9 cellular contexts compared by ENCODE assay signal in the genomic region with DNA sequence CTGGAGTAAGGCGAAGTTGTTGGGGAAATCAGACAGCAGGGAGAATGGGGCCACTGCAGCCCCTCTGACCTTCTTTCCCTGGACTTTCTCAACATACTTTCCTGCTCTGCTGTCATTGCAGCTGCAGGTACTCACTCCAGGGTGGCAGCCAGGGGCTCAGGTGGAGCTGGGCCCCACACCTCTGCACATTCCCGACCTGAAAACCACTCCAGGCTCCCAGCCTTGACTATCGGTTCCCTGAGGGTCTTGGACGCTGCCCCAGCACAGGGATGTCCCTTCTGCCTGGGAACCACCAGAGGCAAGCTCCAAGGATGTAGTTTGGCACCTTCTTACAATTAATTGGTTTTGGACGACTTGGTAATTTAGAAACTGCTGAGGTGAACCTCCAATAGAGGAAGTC.
"Had no signal": no experiment of that assay in that cellular context is flagged by ENCODE, and none has a peak within 500 bp of the region (broad histone marks: within the 10 kb centered on the region; RNA-seq: fewer than 3 reads in every experiment).

No MANE protein-coding gene starts in this region.

- H2AFZ ChIP-seq: GM23338 had no signal

- H3K4me3 ChIP-seq: GM23338 had no signal

- ATAC-seq: GM23338, HepG2 had no signal

- H3K27ac ChIP-seq: HL-60 had no signal

- H3K4me1 Mint-ChIP-seq: IgD-negative memory B cell had no signal

- DNase-seq: H9, HCEC 1CT, KG1 had no signal

- H3K36me3 Mint-ChIP-seq: IgD-negative memory B cell had no signal

- H3K4me3 Mint-ChIP-seq: GM23338, H9, IgD-negative memory B cell had no signal

- H3K27ac Mint-ChIP-seq: GM23338, H9, IgD-negative memory B cell had no signal

- FAIRE-seq: H1, H54, HepG2 had no signal

- H3K4me2 ChIP-seq: GM23338 had no signal
